In genomic region chr20:63630956-63631355, GRCh38 we compare ENCODE assay signal across 8 cellular contexts. TPM values are rescaled to one million over a fixed set of nuclear protein-coding genes. Genes with fewer than 3 reads are reported as not detected.
DNase-seq lines count a peak whose midpoint lies in the region; ATAC-seq and TF ChIP-seq lines count a peak whose summit lies in the region.
"Not testable (repeated sequence)": the region's sequence is repeated elsewhere in the genome, so short reads cannot be mapped to it uniquely, and the experiment has no call there.

No MANE protein-coding gene starts in this region.

- H3K27me3 Mint-ChIP-seq in CD4-positive, alpha-beta T cell; activated CD4-positive, alpha-beta memory T cell treated with anti-CD3 and anti-CD28 coated beads for 36 hours; chondrocyte (ENCODE audit: low read depth); memory B cell; stimulated activated memory B cell treated with anti-CD40 and anti-IgM and Interleukin-4, amounts not matched to agents 10 μg/mL and 1 μg/mL and 100 μg/mL, for 72 hours: not testable (repeated sequence)

- H3K9me3 ChIP-seq in CD4-positive, alpha-beta T cell (ENCODE audit: control insufficient read depth, low read length); RWPE2 (ENCODE audit: severe bottlenecking); left ventricle myocardium inferior (replicated peaks); aorta (ENCODE audit: control insufficient read depth, low read length): not testable (repeated sequence)

- peak overlapping the region; percentile 45 for H3K4me3 Mint-ChIP-seq in CD4-positive, alpha-beta T cell
- H3K4me3 Mint-ChIP-seq in activated CD4-positive, alpha-beta memory T cell treated with anti-CD3 and anti-CD28 coated beads for 36 hours; chondrocyte (ENCODE audit: unreplicated experiment); memory B cell; stimulated activated memory B cell treated with anti-CD40 and anti-IgM and Interleukin-4, amounts not matched to agents 10 μg/mL and 1 μg/mL and 100 μg/mL, for 72 hours: not testable (repeated sequence)

- ATAC-seq in CD4-positive, alpha-beta T cell (ENCODE audit: poor library complexity); RWPE2 (ENCODE audit: low read depth); memory B cell (ENCODE audit: low read depth); stimulated activated memory B cell treated with anti-CD40 and anti-IgM and Interleukin-4, amounts not matched to agents 10 μg/mL and 1 μg/mL and 100 μg/mL, for 72 hours; aorta (ENCODE audit: low FRiP score): not testable (repeated sequence)

- H3K36me3 ChIP-seq in RWPE2 (ENCODE audit: low read depth); left ventricle myocardium inferior; aorta (ENCODE audit: control insufficient read depth in 1 of 2, insufficient read depth in 2 of 2, low read length in 1 of 2): not testable (repeated sequence)

- H3K27ac Mint-ChIP-seq in CD4-positive, alpha-beta T cell: peak overlapping the region; percentile 79
- peak overlapping the region; percentile 23 for H3K27ac Mint-ChIP-seq in activated CD4-positive, alpha-beta memory T cell treated with anti-CD3 and anti-CD28 coated beads for 36 hours
- not testable (repeated sequence) for H3K27ac Mint-ChIP-seq in chondrocyte (ENCODE audit: unreplicated experiment)
- H3K27ac Mint-ChIP-seq in memory B cell: peak overlapping the region; percentile 83
- H3K27ac Mint-ChIP-seq in stimulated activated memory B cell treated with anti-CD40 and anti-IgM and Interleukin-4, amounts not matched to agents 10 μg/mL and 1 μg/mL and 100 μg/mL, for 72 hours: peak overlapping the region; percentile 82

- intact Hi-C loops in CD4-positive, alpha-beta T cell (cut with DNase I, micrococcal nuclease); left ventricle myocardium inferior (cut with micrococcal nuclease); aorta (cut with DNase I): not testable (repeated sequence)
- intact Hi-C loops in activated CD4-positive, alpha-beta memory T cell treated with anti-CD3 and anti-CD28 coated beads for 36 hours (cut with micrococcal nuclease): loop anchor here (10.0 kb wide), 1 partner anchor 344 kb away; the partner anchor contains the start of gene SAMD10

- H3K4me1 Mint-ChIP-seq in CD4-positive, alpha-beta T cell (ENCODE audit: low read depth): peaks cover 52% of the 10 kb centered on the region
- H3K4me1 Mint-ChIP-seq in activated CD4-positive, alpha-beta memory T cell treated with anti-CD3 and anti-CD28 coated beads for 36 hours (ENCODE audit: low read depth): peaks cover 45% of the 10 kb centered on the region
- peaks cover 10% of the 10 kb centered on the region for H3K4me1 Mint-ChIP-seq in chondrocyte (ENCODE audit: low read depth)
- peaks cover 26% of the 10 kb centered on the region for H3K4me1 Mint-ChIP-seq in memory B cell
- H3K4me1 Mint-ChIP-seq in stimulated activated memory B cell treated with anti-CD40 and anti-IgM and Interleukin-4, amounts not matched to agents 10 μg/mL and 1 μg/mL and 100 μg/mL, for 72 hours: peaks cover 51% of the 10 kb centered on the region

- POLR2A ChIA-PET in CD4-positive, alpha-beta T cell (lab: Charles Lee): interaction anchor here (0.8 to 13.6 kb wide), 5 partner anchors 8 to 110 kb away, joined by 3 to 449 read pairs (median 3); partner anchors contain the start of gene SLC2A4RG
- POLR2A ChIA-PET in activated CD4-positive, alpha-beta memory T cell treated with anti-CD3 and anti-CD28 coated beads for 36 hours (lab: Charles Lee): interaction anchor here (1.2 to 2.9 kb wide), 2 partner anchors 11 to 110 kb away, joined by 3 to 9 read pairs; partner anchors contain the start of gene PPDPF

- peaks cover 35% of the 10 kb centered on the region for H3K36me3 Mint-ChIP-seq in CD4-positive, alpha-beta T cell (ENCODE audit: low read depth)
- H3K36me3 Mint-ChIP-seq in activated CD4-positive, alpha-beta memory T cell treated with anti-CD3 and anti-CD28 coated beads for 36 hours: peaks cover 16% of the 10 kb centered on the region
- not testable (repeated sequence) for H3K36me3 Mint-ChIP-seq in chondrocyte (ENCODE audit: low read depth); memory B cell
- H3K36me3 Mint-ChIP-seq in stimulated activated memory B cell treated with anti-CD40 and anti-IgM and Interleukin-4, amounts not matched to agents 10 μg/mL and 1 μg/mL and 100 μg/mL, for 72 hours: peaks cover 17% of the 10 kb centered on the region

- not testable (repeated sequence) for H3K4me1 ChIP-seq in RWPE2 (ENCODE audit: insufficient read depth, poor library complexity, severe bottlenecking); aorta (ENCODE audit: control insufficient read depth in 1 of 2, insufficient read depth in 2 of 2, low read length in 2 of 2)
- H3K4me1 ChIP-seq in left ventricle myocardium inferior: peaks cover 37% of the 10 kb centered on the region

- CTCF ChIA-PET in CD4-positive, alpha-beta T cell (lab: Charles Lee): interaction anchor here (1.6 kb wide), 1 partner anchor 11 kb away, joined by 6 read pairs; no protein-coding TSS in a partner anchor
- CTCF ChIA-PET in activated CD4-positive, alpha-beta memory T cell treated with anti-CD3 and anti-CD28 coated beads for 36 hours (lab: Charles Lee): interaction anchor here (1.9 kb wide), 1 partner anchor 10 kb away, joined by 6 read pairs; no protein-coding TSS in a partner anchor

- not testable (repeated sequence) for H3K27ac ChIP-seq in CD4-positive, alpha-beta T cell (ENCODE audit: low read depth, low read length); RWPE2 (ENCODE audit: poor library complexity, severe bottlenecking); aorta (ENCODE audit: low read depth in 1 of 2, low read length in 2 of 2)
- H3K27ac ChIP-seq in left ventricle myocardium inferior (replicated peaks): peak overlapping the region; percentile 81

- H3K9me3 Mint-ChIP-seq in CD4-positive, alpha-beta T cell; activated CD4-positive, alpha-beta memory T cell treated with anti-CD3 and anti-CD28 coated beads for 36 hours; chondrocyte (ENCODE audit: low read depth); memory B cell; stimulated activated memory B cell treated with anti-CD40 and anti-IgM and Interleukin-4, amounts not matched to agents 10 μg/mL and 1 μg/mL and 100 μg/mL, for 72 hours: not testable (repeated sequence)

- 93 to 96% methylated on average over 6 of the region's 6 CpGs for WGBS in aorta, 2 donors

- not testable (repeated sequence) for TF ChIP-seq CTCF in CD4-positive, alpha-beta T cell (IDR thresholded peaks at IDR 0.05); RWPE2 (IDR thresholded peaks at IDR 0.05; ENCODE audit: poor library complexity, severe bottlenecking); chondrocyte (IDR thresholded peaks at IDR 0.05); left ventricle myocardium inferior (IDR thresholded peaks at IDR 0.05; ENCODE audit: borderline replicate concordance)

- not testable (repeated sequence) for H3K4me3 ChIP-seq in RWPE2 (ENCODE audit: severe bottlenecking); left ventricle myocardium inferior; aorta (ENCODE audit: low read length in 2 of 2)

- H3K27me3 ChIP-seq in CD4-positive, alpha-beta T cell (ENCODE audit: control insufficient read depth, insufficient read depth, low read length); RWPE2 (ENCODE audit: insufficient read depth, poor library complexity, severe bottlenecking); left ventricle myocardium inferior (ENCODE audit: low read depth); aorta (ENCODE audit: control insufficient read depth in 1 of 2, insufficient read depth in 2 of 2, low read length in 1 of 2): not testable (repeated sequence)

- not testable (repeated sequence) for DNase-seq in CD4-positive, alpha-beta T cell; activated CD4-positive, alpha-beta memory T cell treated with anti-CD3 and anti-CD28 coated beads for 36 hours; left ventricle myocardium inferior; memory B cell (ENCODE audit: low spot score in 2 of 2)
- peak; percentile 63 for DNase-seq in RWPE2 (ENCODE audit: low spot score)
- peak; percentile 26 for DNase-seq in chondrocyte (ENCODE audit: low spot score)
- DNase-seq in aorta: peak; percentile 15 to 31

RNA-seq across cellular contexts. Expression of gene GMEB2, which starts 4.1 kb away (rescaled TPM):
- 10 to 100 TPM; 32.9 to 34.0 TPM for total RNA-seq in CD4-positive, alpha-beta T cell
- 10 to 100 TPM; 13.6 to 14.0 TPM for total RNA-seq in activated CD4-positive, alpha-beta memory T cell treated with anti-CD3 and anti-CD28 coated beads for 36 hours
- total RNA-seq in chondrocyte (7.8 to 8.5 TPM (median 7.9 TPM) in 3 replicates), left ventricle myocardium inferior (5.3 TPM), aorta (10 to 100 TPM; 10.2 to 10.3 TPM)
- polyA plus RNA-seq in aorta: 1 to 10 TPM; 3.9 to 9.6 TPM

RNA-seq across cellular contexts. Expression of gene STMN3, which starts 22.3 kb away (rescaled TPM):
- 100 to 1,000 TPM; 122 to 127 TPM for total RNA-seq in CD4-positive, alpha-beta T cell
- total RNA-seq in activated CD4-positive, alpha-beta memory T cell treated with anti-CD3 and anti-CD28 coated beads for 36 hours: 10 to 100 TPM; 17.3 to 18.0 TPM
- total RNA-seq in chondrocyte: 7.8 to 15.0 TPM (median 7.8 TPM) in 3 replicates
- 4.6 TPM for total RNA-seq in left ventricle myocardium inferior
- total RNA-seq in aorta: 10 to 100 TPM; 10.5 to 31.2 TPM
- polyA plus RNA-seq in aorta: 10 to 100 TPM; 11.3 to 26.1 TPM

RNA-seq across cellular contexts. Expression of gene RTEL1, which starts 27.2 kb away (rescaled TPM):
- 10 to 100 TPM; 25.5 to 27.6 TPM for total RNA-seq in CD4-positive, alpha-beta T cell
- 10 to 100 TPM; 38.0 to 38.3 TPM for total RNA-seq in activated CD4-positive, alpha-beta memory T cell treated with anti-CD3 and anti-CD28 coated beads for 36 hours
- total RNA-seq in chondrocyte (20.4 to 45.3 TPM (median 21.9 TPM) in 3 replicates), left ventricle myocardium inferior (9.6 TPM), aorta (10 to 100 TPM; 35.5 to 43.0 TPM)
- 100 to 1,000 TPM in 1 of 2 donors, 1 to 10 TPM in 1; 6.8 to 114 TPM for polyA plus RNA-seq in aorta

RNA-seq across cellular contexts. Expression of gene HELZ2, which starts 56.9 kb away (rescaled TPM):
- 10 to 100 TPM; 57.7 to 59.6 TPM for total RNA-seq in CD4-positive, alpha-beta T cell
- total RNA-seq in activated CD4-positive, alpha-beta memory T cell treated with anti-CD3 and anti-CD28 coated beads for 36 hours: 10 to 100 TPM; 28.5 to 32.2 TPM
- total RNA-seq in chondrocyte (13.6 to 18.1 TPM (median 14.9 TPM) in 3 replicates), left ventricle myocardium inferior (10.6 TPM), aorta (10 to 100 TPM; 23.2 to 41.6 TPM)
- polyA plus RNA-seq in aorta: 1 to 10 TPM; 2.3 to 4.8 TPM
